In genomic region chr19:12611361-12611699, GRCh38 we compare ENCODE assay signal across 8 cellular contexts. TPM values are rescaled to one million over a fixed set of nuclear protein-coding genes. Genes with fewer than 3 reads are reported as not detected.
DNase-seq lines count a peak whose midpoint lies in the region; ATAC-seq and TF ChIP-seq lines count a peak whose summit lies in the region.

No MANE protein-coding gene starts in this region.

- H3K9me3 ChIP-seq in HUES6 (ENCODE audit: control insufficient read depth, insufficient read depth, low read depth, low read length) (peaks cover 3% of the 10 kb centered on the region; the same call in 1 of the 2 replicates), SJCRH30 (replicated peaks) (no peaks in the 10 kb centered on the region), ectodermal cell (ENCODE audit: control insufficient read depth, low read length) (no peaks in the 10 kb centered on the region)

- H3K27ac ChIP-seq in HUES6 (ENCODE audit: low read depth, low read length) (peak overlapping the region; percentile 78), SJCRH30 (peak overlapping the region; percentile 62), ectodermal cell (ENCODE audit: insufficient read depth, low read depth, low read length, poor library complexity, severe bottlenecking) (peak overlapping the region; percentile 96)

- no peaks in the 10 kb centered on the region for H3K27me3 ChIP-seq in HUES6 (ENCODE audit: control insufficient read depth, insufficient read depth, low read length)
- H3K27me3 ChIP-seq in SJCRH30: no peaks in the 10 kb centered on the region
- H3K27me3 ChIP-seq in ectodermal cell (ENCODE audit: control insufficient read depth, insufficient read depth, low read length, poor library complexity, severe bottlenecking): no peaks in the 10 kb centered on the region

- ATAC-seq in GM19455 (IDR thresholded peaks at IDR 0.05; ENCODE audit: unreplicated experiment): no peak

- peaks cover 34% of the 10 kb centered on the region for H3K36me3 ChIP-seq in HUES6 (ENCODE audit: control insufficient read depth, insufficient read depth, low read length)
- H3K36me3 ChIP-seq in SJCRH30: peaks cover 41% of the 10 kb centered on the region
- peaks cover 5% of the 10 kb centered on the region for H3K36me3 ChIP-seq in ectodermal cell (ENCODE audit: control insufficient read depth, insufficient read depth, low read length)

- DNase-seq in COR-L47 (lab: John Stamatoyannopoulos, UW) (peak; percentile 21), SJCRH30 (peak; percentile 86 to 91), lower leg skin (ENCODE audit: low spot score in 2 of 2) (peak; percentile 70 to 94), superior temporal gyrus (ENCODE audit: extremely low spot score) (peak; percentile 79), NOMO-1 treated with DMSO at 0.1 percent for 48 hours (lab: John Stamatoyannopoulos, UW; ENCODE audit: unreplicated experiment) (no peak)

- H3K4me1 ChIP-seq in HUES6 (ENCODE audit: control insufficient read depth, insufficient read depth, low read length) (no peaks in the 10 kb centered on the region), SJCRH30 (peaks cover 4% of the 10 kb centered on the region), ectodermal cell (ENCODE audit: control insufficient read depth, insufficient read depth, low read length) (no peaks in the 10 kb centered on the region)

- no peak for TF ChIP-seq POLR2A in lower leg skin (IDR thresholded peaks at IDR 0.05)

- peak overlapping the region; percentile 94 for H3K4me3 ChIP-seq in HUES6 (ENCODE audit: low read depth, low read length)
- H3K4me3 ChIP-seq in SJCRH30: peak overlapping the region; percentile 92
- H3K4me3 ChIP-seq in ectodermal cell (ENCODE audit: insufficient read depth, low read depth, low read length): peak overlapping the region; percentile 89
- peak overlapping the region; percentile 97 for H3K4me3 ChIP-seq in lower leg skin (ENCODE audit: low read depth, poor library complexity, severe bottlenecking)

- TF ChIP-seq CTCF in lower leg skin (IDR thresholded peaks at IDR 0.05): no peak

- intact Hi-C loops in lower leg skin (cut with DNase I; ENCODE audit: low total_unique reads): no loop called here

- H3K9ac ChIP-seq in HUES6 (ENCODE audit: low read length): peak overlapping the region; percentile 94

- WGBS in ectodermal cell, 2 experiments: 0% methylated on average over 9 of the region's 10 CpGs
- WGBS in lower leg skin, 2 donors: 0 to 1% methylated on average over 10 of the region's 10 CpGs

RNA-seq across cellular contexts. Expression of gene ZNF791, which starts 0.6 kb away (rescaled TPM):
- 25.0 and 25.7 TPM in 2 replicates for total RNA-seq in SJCRH30 (2014; rRNA removed; shearing (Covaris generic))
- 21.5 TPM for polyA plus RNA-seq in ectodermal cell (2013, experiment 1 of 4)
- polyA plus RNA-seq in ectodermal cell (2013, experiment 2 of 4): 19.7 TPM
- 15.6 TPM for polyA plus RNA-seq in ectodermal cell (2013, experiment 3 of 4)
- polyA plus RNA-seq in ectodermal cell (2013, experiment 4 of 4): 15.7 TPM
- total RNA-seq in lower leg skin: 10 to 100 TPM; 18.6 to 31.1 (median 22.5) TPM

RNA-seq across cellular contexts. Expression of gene ZNF490, which starts 0.7 kb away (rescaled TPM):
- 8.0 and 9.3 TPM in 2 replicates for total RNA-seq in SJCRH30 (2014; rRNA removed; shearing (Covaris generic))
- polyA plus RNA-seq in ectodermal cell (2013, experiment 1 of 4): 5.5 TPM
- polyA plus RNA-seq in ectodermal cell (2013, experiment 2 of 4): 6.3 TPM
- polyA plus RNA-seq in ectodermal cell (2013, experiment 3 of 4): 3.0 TPM
- polyA plus RNA-seq in ectodermal cell (2013, experiment 4 of 4): 4.1 TPM
- total RNA-seq in lower leg skin: 1 to 10 TPM; 5.0 to 7.3 (median 6.7) TPM

RNA-seq across cellular contexts. Expression of gene MAN2B1, which starts 55.2 kb away (rescaled TPM):
- total RNA-seq in SJCRH30 (2014; rRNA removed; shearing (Covaris generic)): 31.4 and 34.6 TPM in 2 replicates
- polyA plus RNA-seq in ectodermal cell (2013, experiment 1 of 4): 50.1 TPM
- 48.5 TPM for polyA plus RNA-seq in ectodermal cell (2013, experiment 2 of 4)
- polyA plus RNA-seq in ectodermal cell (2013, experiment 3 of 4): 63.1 TPM
- polyA plus RNA-seq in ectodermal cell (2013, experiment 4 of 4): 75.0 TPM
- total RNA-seq in lower leg skin: 10 to 100 TPM; 52.8 to 83.0 (median 74.9) TPM

RNA-seq across cellular contexts. Expression of gene WDR83, which starts 55.3 kb away (rescaled TPM):
- 11.4 and 11.9 TPM in 2 replicates for total RNA-seq in SJCRH30 (2014; rRNA removed; shearing (Covaris generic))
- 17.9 TPM for polyA plus RNA-seq in ectodermal cell (2013, experiment 1 of 4)
- 18.7 TPM for polyA plus RNA-seq in ectodermal cell (2013, experiment 2 of 4)
- polyA plus RNA-seq in ectodermal cell (2013, experiment 3 of 4): 15.4 TPM
- polyA plus RNA-seq in ectodermal cell (2013, experiment 4 of 4): 14.7 TPM
- 10 to 100 TPM; 15.3 to 23.7 (median 19.3) TPM for total RNA-seq in lower leg skin
